Comparison of ENCODE assay signal across 26 cellular contexts in genomic region chr1:188665477-188665876, GRCh38.
"Had no signal": no experiment of that assay in that cellular context is flagged by ENCODE, and none has a peak within 500 bp of the region (broad histone marks: within the 10 kb centered on the region; RNA-seq: fewer than 3 reads in every experiment).

No MANE protein-coding gene starts in this region.

- H3K4me1 ChIP-seq: esophagus squamous epithelium, gastrocnemius medialis, heart right ventricle, left lung, lower lobe of right lung had no signal

- H3K4me3 ChIP-seq: esophagus squamous epithelium, gastrocnemius medialis, heart right ventricle, left lung, lower lobe of right lung, mucosa of descending colon had no signal

- H3K27ac Mint-ChIP-seq: dendritic cell treated with granulocyte-macrophage colony-stimulating factor and Interleukin-4, amounts not matched to agents 40 ng/mL and 50 ng/mL, for 4 days; effector memory CD8-positive, alpha-beta T cell; endodermal cell; mesothelial cell of epicardium; naive B cell had no signal

- H3K9me3 ChIP-seq: esophagus squamous epithelium, gastrocnemius medialis, lower lobe of right lung, mucosa of descending colon had no signal

- H3K36me3 ChIP-seq: esophagus squamous epithelium, gastrocnemius medialis, heart right ventricle, left lung, lower lobe of right lung had no signal

- DNase-seq: cortex of kidney; effector CD8-positive, alpha-beta T cell; effector memory CD8-positive, alpha-beta T cell; endodermal cell; erythroblast; esophagus squamous epithelium; foreskin fibroblast; foreskin melanocyte; gastrocnemius medialis; glutamatergic neuron; head of caudate nucleus; heart right ventricle; hippocampal formation; left cardiac atrium; left lung; left ventricle myocardium superior; lower lobe of right lung; mesenchymal stem cell; mucosa of descending colon; naive B cell had no signal

- H3K9me3 Mint-ChIP-seq: endodermal cell, mesothelial cell of epicardium had no signal

- H3K27me3 Mint-ChIP-seq: dendritic cell treated with granulocyte-macrophage colony-stimulating factor and Interleukin-4, amounts not matched to agents 40 ng/mL and 50 ng/mL, for 4 days; effector memory CD8-positive, alpha-beta T cell; naive B cell had no signal

- H3K27ac ChIP-seq: epithelial cell of prostate, esophagus squamous epithelium, gastrocnemius medialis, heart right ventricle, left lung, lower lobe of right lung had no signal

- H3K27me3 ChIP-seq: esophagus squamous epithelium, gastrocnemius medialis, heart right ventricle, left lung had no signal

- FAIRE-seq: endometrium, islet of Langerhans, keratinocyte had no signal

- H3K36me3 Mint-ChIP-seq: mesothelial cell of epicardium, naive B cell had no signal

- H3K4me1 Mint-ChIP-seq: mesothelial cell of epicardium, naive B cell had no signal

- H3K4me3 Mint-ChIP-seq: dendritic cell treated with granulocyte-macrophage colony-stimulating factor and Interleukin-4, amounts not matched to agents 40 ng/mL and 50 ng/mL, for 4 days; effector memory CD8-positive, alpha-beta T cell; endodermal cell; mesothelial cell of epicardium; naive B cell had no signal
